24 cellular contexts compared by ENCODE assay signal in the genomic region with DNA sequence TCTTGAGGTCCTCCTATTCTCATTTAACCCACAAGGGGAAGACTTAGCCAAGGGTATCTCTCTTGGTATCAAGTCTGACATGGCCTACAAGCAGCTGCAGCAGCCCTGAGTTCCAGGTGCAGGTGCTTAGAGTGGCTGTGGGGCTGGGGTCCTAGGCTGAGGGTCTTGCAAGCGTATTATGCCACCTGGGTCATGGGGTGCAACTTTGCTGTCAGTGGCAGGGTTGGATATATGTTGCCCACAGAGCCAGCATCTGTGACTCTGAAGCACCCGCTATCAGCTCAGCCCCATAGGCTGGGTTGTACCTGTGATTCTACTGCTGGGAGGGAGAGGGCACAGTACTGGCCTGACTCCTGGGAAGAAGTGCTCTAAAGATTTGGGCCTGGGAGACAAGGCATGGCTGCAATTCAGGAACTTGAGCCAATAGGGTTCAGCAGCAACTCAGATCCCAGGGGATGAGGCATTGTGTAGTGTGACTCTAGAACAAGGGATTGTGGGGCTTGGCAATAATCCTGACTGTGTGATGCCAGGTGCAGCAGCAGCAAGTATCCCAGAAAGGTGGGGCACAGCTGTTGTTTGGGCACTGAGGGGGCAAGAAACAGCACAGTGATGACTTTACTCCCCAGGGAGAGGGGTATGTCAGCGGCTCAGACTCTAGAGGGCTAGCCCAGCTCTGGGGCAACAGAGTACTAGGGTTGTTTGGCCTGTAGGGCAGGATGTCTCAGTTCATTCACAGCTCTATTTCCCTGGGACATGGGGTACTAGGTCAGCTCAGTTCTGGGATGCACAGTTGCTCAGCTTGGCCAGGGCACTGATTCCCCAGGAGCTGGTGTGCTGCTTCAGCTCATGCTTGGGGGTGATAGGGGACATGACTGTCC. TPM values are rescaled to one million over a fixed set of nuclear protein-coding genes. Genes with fewer than 3 reads are reported as not detected.
A peak's percentile ranks its signal among the peaks of the same experiment; 100 is the strongest.
DNase-seq lines count a peak whose midpoint lies in the region; ATAC-seq and TF ChIP-seq lines count a peak whose summit lies in the region.
"Had no signal": no experiment of that assay in that cellular context is flagged by ENCODE, and none has a peak within 500 bp of the region (broad histone marks: within the 10 kb centered on the region; RNA-seq: fewer than 3 reads in every experiment).

No MANE protein-coding gene starts in this region.

- no peaks in the 10 kb centered on the region for H3K79me2 ChIP-seq in H9 (ENCODE audit: insufficient read depth, low read length)
- H3K79me2 ChIP-seq: parathyroid adenoma had no signal

- no CpG with 5 or more reads among the region's 3 CpGs for WGBS in H9 (ENCODE audit: extremely low coverage, insufficient read length, low lambda C conversion rate)

- peaks cover 18% of the 10 kb centered on the region in 2 experiments for H3K9me3 Mint-ChIP-seq in H9
- H3K9me3 Mint-ChIP-seq in mesothelial cell of epicardium, result peaks cover 21% of the 10 kb centered on the region
- H3K9me3 Mint-ChIP-seq in naive thymus-derived CD4-positive, alpha-beta T cell, result peaks cover 3 to 38% (median 11%) of the 10 kb centered on the region in 11 donors

- intact Hi-C loops in posterior vena cava (cut with DNase I), result no loop called here
- intact Hi-C loops in naive thymus-derived CD4-positive, alpha-beta T cell (cut with micrococcal nuclease), result no loop called here

- no peak overlapping the region for H4K91ac ChIP-seq in H9 (ENCODE audit: insufficient read length, low read depth, low read length)

- H3K23ac ChIP-seq in H9 (ENCODE audit: insufficient read length, low read depth, low read length), result no peak overlapping the region

- no peaks in the 10 kb centered on the region for H3K4me1 ChIP-seq in H9 (ENCODE audit: insufficient read depth, low read length)
- H3K4me1 ChIP-seq in naive thymus-derived CD4-positive, alpha-beta T cell (ENCODE audit: control insufficient read depth in 2 of 2, insufficient read depth in 2 of 2, low read length in 2 of 2), result no peaks in the 10 kb centered on the region
- H3K4me1 ChIP-seq: parathyroid adenoma, right lobe of liver, uterus had no signal

- H3K4me3 ChIP-seq in cardiac fibroblast (replicated peaks in 1 of 2; ENCODE audit: low read depth in 2 of 2, low read length in 2 of 2), result no peak overlapping the region
- H3K4me3 ChIP-seq in naive thymus-derived CD4-positive, alpha-beta T cell (ENCODE audit: low read length), result no peak overlapping the region
- H3K4me3 ChIP-seq: cardiac muscle cell, right lobe of liver, SK-N-MC, uterus had no signal

- peaks cover 0 to 11% (median 4%) of the 10 kb centered on the region in 3 experiments; a peak in 4 of 7 replicates for H3K36me3 Mint-ChIP-seq in H9 (ENCODE audit: insufficient read depth in 1 of 3, low read depth in 3 of 3)
- H3K36me3 Mint-ChIP-seq in mesothelial cell of epicardium, result peaks cover 3% of the 10 kb centered on the region
- peaks cover 4 to 6% (median 5%) of the 10 kb centered on the region in 5 donors for H3K36me3 Mint-ChIP-seq in naive thymus-derived CD4-positive, alpha-beta T cell

- H3K56ac ChIP-seq in H9 (ENCODE audit: insufficient read length, low read depth, low read length), result no peak overlapping the region

- H3K4me3 Mint-ChIP-seq in H9 (no peak overlapping the region), mesothelial cell of epicardium (no peak overlapping the region)
- peak overlapping the region in 1 of 10 donors; percentile 2 for H3K4me3 Mint-ChIP-seq in naive thymus-derived CD4-positive, alpha-beta T cell
- H3K4me3 Mint-ChIP-seq: activated CD4-positive, alpha-beta memory T cell treated with anti-CD3 and anti-CD28 coated beads for 36 hours; nephron progenitor cell; T-helper 2 cell treated with Interferon-gamma antibody and Interleukin-4, amounts not matched to agents 5 μg/mL and 100 μg/mL, for 36 hours had no signal

- no peak overlapping the region for H3K4ac ChIP-seq in H9 (ENCODE audit: low read depth, low read length)

- CTCF ChIA-PET in naive thymus-derived CD4-positive, alpha-beta T cell (lab: Charles Lee), result no interaction called here

- no peak for TF ChIP-seq CTCF in H9 (conservative IDR thresholded peaks at IDR 0.05)
- no peak for TF ChIP-seq CTCF in cardiac fibroblast (IDR thresholded peaks at IDR 0.05; ENCODE audit: low read depth, low read length)
- no peak for TF ChIP-seq CTCF in mesothelial cell of epicardium (IDR thresholded peaks at IDR 0.05; ENCODE audit: unreplicated experiment)

- no peaks in the 10 kb centered on the region for H4K20me1 ChIP-seq in H9 (ENCODE audit: control insufficient read depth, insufficient read depth, insufficient read length)

- no peaks in the 10 kb centered on the region for H3K36me3 ChIP-seq in naive thymus-derived CD4-positive, alpha-beta T cell (ENCODE audit: control insufficient read depth in 2 of 3, insufficient read depth in 3 of 3, low read length in 3 of 3)
- H3K36me3 ChIP-seq: cardiac muscle cell, right lobe of liver, uterus had no signal

- H2AFZ ChIP-seq in H9 (ENCODE audit: low read length), result no peak overlapping the region

- H3K27me3 ChIP-seq in H9 (ENCODE audit: insufficient read depth, low read length), result no peaks in the 10 kb centered on the region; the same call in 1 of the 2 replicates
- no peaks in the 10 kb centered on the region for H3K27me3 ChIP-seq in naive thymus-derived CD4-positive, alpha-beta T cell (ENCODE audit: control insufficient read depth in 2 of 2, insufficient read depth in 2 of 2, low read length in 2 of 2)
- H3K27me3 ChIP-seq: cardiac muscle cell, right lobe of liver, uterus had no signal

- H3K4me1 Mint-ChIP-seq in H9 (no peaks in the 10 kb centered on the region), mesothelial cell of epicardium (peaks cover 2% of the 10 kb centered on the region)
- no peaks in the 10 kb centered on the region for H3K4me1 Mint-ChIP-seq in naive thymus-derived CD4-positive, alpha-beta T cell

- H4K5ac ChIP-seq in H9 (ENCODE audit: insufficient read length, low read depth, low read length), result no peak overlapping the region

- H3K27me3 Mint-ChIP-seq in H9 (ENCODE audit: low read depth) (peaks cover 7% of the 10 kb centered on the region), mesothelial cell of epicardium (ENCODE audit: low read depth) (peaks cover 38% of the 10 kb centered on the region)
- H3K27me3 Mint-ChIP-seq in naive thymus-derived CD4-positive, alpha-beta T cell, result peaks cover 14 to 40% (median 20%) of the 10 kb centered on the region in 5 donors

- H3K9ac ChIP-seq in H9 (ENCODE audit: extremely low read depth, insufficient read length, low read length), result no peak overlapping the region
- H3K9ac ChIP-seq: parathyroid adenoma had no signal

- POLR2A ChIA-PET in naive thymus-derived CD4-positive, alpha-beta T cell (lab: Charles Lee), result no interaction called here

- no peak overlapping the region for H3K4me2 ChIP-seq in H9 (ENCODE audit: insufficient read depth, insufficient read length, low read length)

- H3K27ac Mint-ChIP-seq in H9 (no peak overlapping the region), mesothelial cell of epicardium (no peak overlapping the region)
- no peak overlapping the region for H3K27ac Mint-ChIP-seq in naive thymus-derived CD4-positive, alpha-beta T cell
- H3K27ac Mint-ChIP-seq: activated CD4-positive, alpha-beta memory T cell treated with anti-CD3 and anti-CD28 coated beads for 36 hours; nephron progenitor cell; T-helper 2 cell treated with Interferon-gamma antibody and Interleukin-4, amounts not matched to agents 5 μg/mL and 100 μg/mL, for 36 hours had no signal

- no peak overlapping the region for H2BK120ac ChIP-seq in H9 (ENCODE audit: low read depth, low read length, poor library complexity, severe bottlenecking)

- no peak overlapping the region for H2BK15ac ChIP-seq in H9 (ENCODE audit: low read depth, low read length)

- H2BK20ac ChIP-seq in H9 (ENCODE audit: low read depth, low read length, poor library complexity, severe bottlenecking), result no peak overlapping the region

- no peaks in the 10 kb centered on the region for H3K79me1 ChIP-seq in H9 (ENCODE audit: insufficient read depth, low read depth, low read length, poor library complexity, severe bottlenecking)

- H2AK5ac ChIP-seq in H9 (ENCODE audit: insufficient read length, low read length), result no peak overlapping the region

- H2BK12ac ChIP-seq in H9 (ENCODE audit: insufficient read length, low read depth, low read length), result no peak overlapping the region

- no peak overlapping the region for H4K8ac ChIP-seq in H9 (replicated peaks; ENCODE audit: insufficient read length, low read depth, low read length)

- H3K14ac ChIP-seq in H9 (ENCODE audit: insufficient read depth, low read length), result no peak overlapping the region; the same call in 1 of the 2 replicates

- in situ Hi-C loops in ACHN (cut with HindIII; ENCODE audit: low pct_ligation_motif_present, low pct_unique_long_range_greater_than_20kb, low sequenced_read_pairs), result no loop called here

- H3K18ac ChIP-seq in H9 (ENCODE audit: insufficient read length, low read depth, low read length), result peak overlapping the region; percentile 28

- no peak for ATAC-seq in naive thymus-derived CD4-positive, alpha-beta T cell
- no peak for ATAC-seq in GM18517 (IDR thresholded peaks at IDR 0.05; ENCODE audit: unreplicated experiment)

- H3K23me2 ChIP-seq in H9 (ENCODE audit: insufficient read length, low read depth, low read length, poor library complexity, severe bottlenecking), result no peaks in the 10 kb centered on the region

- DNase-seq in H9 (peak; percentile 13), NCI-H2107 (lab: John Stamatoyannopoulos, UW) (peak; percentile 56), cardiac fibroblast (ENCODE audit: low read depth in 2 of 2) (peak; percentile 8 to 18), posterior vena cava (ENCODE audit: low spot score) (peak; percentile 52), mesothelial cell of epicardium (ENCODE audit: low spot score in 2 of 2, unreplicated experiment in 2 of 2) (no peak), ACHN (no peak)
- no peak for DNase-seq in naive thymus-derived CD4-positive, alpha-beta T cell
- DNase-seq: activated CD4-positive, alpha-beta memory T cell treated with anti-CD3 and anti-CD28 coated beads for 36 hours; activated T-cell treated with anti-CD3 and anti-CD28 coated beads for 4 hours; dermis blood vessel endothelial cell; EL; KBM-7; NCI-H2029; nephron progenitor cell; right lobe of liver; RPMI8226; stimulated activated CD4-positive, alpha-beta T cell treated with anti-CD3 and anti-CD28 coated beads, Interleukin-15, amount 100 ng/mL, for 24 hours; stimulated activated CD8-positive, alpha-beta memory T cell treated with anti-CD3 and anti-CD28 coated beads, Interleukin-4, amount 100 ng/mL, for 48 hours; uterus had no signal

- H3K9me3 ChIP-seq in H9 (ENCODE audit: control insufficient read depth, low read depth, low read length), result no peaks in the 10 kb centered on the region
- H3K9me3 ChIP-seq in naive thymus-derived CD4-positive, alpha-beta T cell (ENCODE audit: control insufficient read depth in 2 of 3, low read length in 3 of 3), result no peaks in the 10 kb centered on the region
- H3K9me3 ChIP-seq: right lobe of liver, uterus had no signal

- H2BK5ac ChIP-seq in H9 (ENCODE audit: insufficient read length, low read length), result no peak overlapping the region

- H3K27ac ChIP-seq in H9 (ENCODE audit: insufficient read length, low read depth, low read length), result no peak overlapping the region
- H3K27ac ChIP-seq in naive thymus-derived CD4-positive, alpha-beta T cell (ENCODE audit: low read depth, low read length), result no peak overlapping the region
- H3K27ac ChIP-seq: cardiac muscle cell, parathyroid adenoma, right lobe of liver, SK-N-MC, uterus had no signal

- no peak overlapping the region for H3T11ph ChIP-seq in H9 (ENCODE audit: low read length)

RNA-seq across cellular contexts. Expression of a gene that starts 41.4 kb away (rescaled TPM):
- total RNA-seq in H9 (2021) (0.92 and 1.2 TPM in 2 replicates), posterior vena cava (under 1 TPM; 0.37 to 0.48 TPM), mesothelial cell of epicardium (0.40 to 0.88 TPM (median 0.54 TPM) in 3 replicates)
- total RNA-seq in naive thymus-derived CD4-positive, alpha-beta T cell, result 1 to 10 TPM in 3 of 5 experiments, under 1 TPM in 2; 0.81 to 9.2 (median 1.1) TPM
- 1 to 10 TPM in 1 of 2 donors, under 1 TPM in 1; 0.76 to 1.1 TPM for polyA plus RNA-seq in naive thymus-derived CD4-positive, alpha-beta T cell
- total RNA-seq: dermis blood vessel endothelial cell had no signal

RNA-seq across cellular contexts. Expression of a gene that starts 55.8 kb away (rescaled TPM):
- total RNA-seq in H9 (2021) (not detected in 2 replicates), posterior vena cava (not detected), mesothelial cell of epicardium (not detected in 3 replicates)
- not detected for total RNA-seq in naive thymus-derived CD4-positive, alpha-beta T cell
- polyA plus RNA-seq in naive thymus-derived CD4-positive, alpha-beta T cell, result not detected
- total RNA-seq: activated CD4-positive, alpha-beta memory T cell treated with anti-CD3 and anti-CD28 coated beads for 36 hours; cardiac muscle cell; dermis blood vessel endothelial cell; right lobe of liver; uterus had no signal
- polyA plus RNA-seq: cardiac muscle cell had no signal

Comparison
In these comparisons a context has a peak if more than half of its experiments do, and no peak if none do; other contexts are left out.
1. DNase-seq: peak in H9 (single experiment), NCI-H2107 (single experiment), cardiac fibroblast (2 of 2) and posterior vena cava (single experiment); none in mesothelial cell of epicardium (0 of 2), ACHN (single experiment) and naive thymus-derived CD4-positive, alpha-beta T cell (0 of 9).